1 cellular context compared by ENCODE assay signal in the genomic region with DNA sequence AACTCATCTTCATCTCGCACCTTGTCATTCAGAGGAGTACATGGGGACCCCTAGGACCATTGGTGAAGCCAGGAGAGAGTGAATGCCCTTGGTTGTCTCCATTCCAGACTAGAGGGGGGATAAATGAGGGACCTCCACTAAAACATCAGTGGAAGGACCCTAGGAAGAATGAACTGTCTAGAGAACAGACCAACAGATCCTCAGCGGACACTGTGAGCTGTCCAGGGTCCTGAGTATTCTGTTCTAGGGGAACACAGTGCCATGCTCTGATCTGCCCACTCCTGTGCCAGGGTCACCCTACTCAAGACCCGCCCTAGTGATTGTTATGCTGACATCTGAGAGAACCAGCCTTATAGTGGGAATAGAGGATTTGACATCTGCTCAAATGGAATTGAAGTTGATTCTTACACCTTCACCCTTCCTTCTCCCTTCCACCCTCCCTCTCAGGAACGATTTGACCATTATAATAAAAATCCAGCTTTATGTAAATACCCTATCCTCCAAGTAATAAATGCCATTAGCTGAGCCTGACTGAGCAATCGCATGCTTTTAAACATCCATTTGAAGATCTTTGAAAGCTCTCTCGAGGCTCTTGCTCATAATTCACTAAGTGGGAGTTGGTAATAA.
TF ChIP-seq lines count a peak whose summit lies in the region.

No MANE protein-coding gene starts in this region.

TF ChIP-seq in HepG2, 621 proteins besides CTCF, POLR2A, EP300 and RAD21 (continued from another document and continues in another):
- TF ChIP-seq, protein P1, sequence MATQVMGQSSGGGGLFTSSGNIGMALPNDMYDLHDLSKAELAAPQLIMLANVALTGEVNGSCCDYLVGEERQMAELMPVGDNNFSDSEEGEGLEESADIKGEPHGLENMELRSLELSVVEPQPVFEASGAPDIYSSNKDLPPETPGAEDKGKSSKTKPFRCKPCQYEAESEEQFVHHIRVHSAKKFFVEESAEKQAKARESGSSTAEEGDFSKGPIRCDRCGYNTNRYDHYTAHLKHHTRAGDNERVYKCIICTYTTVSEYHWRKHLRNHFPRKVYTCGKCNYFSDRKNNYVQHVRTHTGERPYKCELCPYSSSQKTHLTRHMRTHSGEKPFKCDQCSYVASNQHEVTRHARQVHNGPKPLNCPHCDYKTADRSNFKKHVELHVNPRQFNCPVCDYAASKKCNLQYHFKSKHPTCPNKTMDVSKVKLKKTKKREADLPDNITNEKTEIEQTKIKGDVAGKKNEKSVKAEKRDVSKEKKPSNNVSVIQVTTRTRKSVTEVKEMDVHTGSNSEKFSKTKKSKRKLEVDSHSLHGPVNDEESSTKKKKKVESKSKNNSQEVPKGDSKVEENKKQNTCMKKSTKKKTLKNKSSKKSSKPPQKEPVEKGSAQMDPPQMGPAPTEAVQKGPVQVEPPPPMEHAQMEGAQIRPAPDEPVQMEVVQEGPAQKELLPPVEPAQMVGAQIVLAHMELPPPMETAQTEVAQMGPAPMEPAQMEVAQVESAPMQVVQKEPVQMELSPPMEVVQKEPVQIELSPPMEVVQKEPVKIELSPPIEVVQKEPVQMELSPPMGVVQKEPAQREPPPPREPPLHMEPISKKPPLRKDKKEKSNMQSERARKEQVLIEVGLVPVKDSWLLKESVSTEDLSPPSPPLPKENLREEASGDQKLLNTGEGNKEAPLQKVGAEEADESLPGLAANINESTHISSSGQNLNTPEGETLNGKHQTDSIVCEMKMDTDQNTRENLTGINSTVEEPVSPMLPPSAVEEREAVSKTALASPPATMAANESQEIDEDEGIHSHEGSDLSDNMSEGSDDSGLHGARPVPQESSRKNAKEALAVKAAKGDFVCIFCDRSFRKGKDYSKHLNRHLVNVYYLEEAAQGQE (IDR thresholded peaks at IDR 0.05; ENCODE audit: borderline replicate concordance in 1 of 2, low read depth in 1 of 2, low read length in 2 of 2), result peak in 1 of 2 experiments; percentile 99
- TF ChIP-seq ZNF234 (CRISPR knock-in tag; conservative IDR thresholded peaks at IDR 0.05), result no peak
- no peak for TF ChIP-seq JUN (CRISPR knock-in tag; IDR thresholded peaks at IDR 0.05)
- TF ChIP-seq, protein P2, sequence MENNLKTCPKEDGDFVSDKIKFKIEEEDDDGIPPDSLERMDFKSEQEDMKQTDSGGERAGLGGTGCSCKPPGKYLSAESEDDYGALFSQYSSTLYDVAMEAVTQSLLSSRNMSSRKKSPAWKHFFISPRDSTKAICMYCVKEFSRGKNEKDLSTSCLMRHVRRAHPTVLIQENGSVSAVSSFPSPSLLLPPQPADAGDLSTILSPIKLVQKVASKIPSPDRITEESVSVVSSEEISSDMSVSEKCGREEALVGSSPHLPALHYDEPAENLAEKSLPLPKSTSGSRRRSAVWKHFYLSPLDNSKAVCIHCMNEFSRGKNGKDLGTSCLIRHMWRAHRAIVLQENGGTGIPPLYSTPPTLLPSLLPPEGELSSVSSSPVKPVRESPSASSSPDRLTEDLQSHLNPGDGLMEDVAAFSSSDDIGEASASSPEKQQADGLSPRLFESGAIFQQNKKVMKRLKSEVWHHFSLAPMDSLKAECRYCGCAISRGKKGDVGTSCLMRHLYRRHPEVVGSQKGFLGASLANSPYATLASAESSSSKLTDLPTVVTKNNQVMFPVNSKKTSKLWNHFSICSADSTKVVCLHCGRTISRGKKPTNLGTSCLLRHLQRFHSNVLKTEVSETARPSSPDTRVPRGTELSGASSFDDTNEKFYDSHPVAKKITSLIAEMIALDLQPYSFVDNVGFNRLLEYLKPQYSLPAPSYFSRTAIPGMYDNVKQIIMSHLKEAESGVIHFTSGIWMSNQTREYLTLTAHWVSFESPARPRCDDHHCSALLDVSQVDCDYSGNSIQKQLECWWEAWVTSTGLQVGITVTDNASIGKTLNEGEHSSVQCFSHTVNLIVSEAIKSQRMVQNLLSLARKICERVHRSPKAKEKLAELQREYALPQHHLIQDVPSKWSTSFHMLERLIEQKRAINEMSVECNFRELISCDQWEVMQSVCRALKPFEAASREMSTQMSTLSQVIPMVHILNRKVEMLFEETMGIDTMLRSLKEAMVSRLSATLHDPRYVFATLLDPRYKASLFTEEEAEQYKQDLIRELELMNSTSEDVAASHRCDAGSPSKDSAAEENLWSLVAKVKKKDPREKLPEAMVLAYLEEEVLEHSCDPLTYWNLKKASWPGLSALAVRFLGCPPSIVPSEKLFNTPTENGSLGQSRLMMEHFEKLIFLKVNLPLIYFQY (CRISPR knock-in tag; IDR thresholded peaks at IDR 0.05; ENCODE audit: borderline replicate concordance), result peak; percentile 76; the same call in 1 of the 2 replicates
- TF ChIP-seq, protein P3, sequence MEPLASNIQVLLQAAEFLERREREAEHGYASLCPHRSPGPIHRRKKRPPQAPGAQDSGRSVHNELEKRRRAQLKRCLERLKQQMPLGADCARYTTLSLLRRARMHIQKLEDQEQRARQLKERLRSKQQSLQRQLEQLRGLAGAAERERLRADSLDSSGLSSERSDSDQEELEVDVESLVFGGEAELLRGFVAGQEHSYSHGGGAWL (CRISPR knock-in tag; IDR thresholded peaks at IDR 0.05), result 0 out of 2 replicates have a peak, but pooled peaks have one; percentile 45
- TF ChIP-seq, protein P4, sequence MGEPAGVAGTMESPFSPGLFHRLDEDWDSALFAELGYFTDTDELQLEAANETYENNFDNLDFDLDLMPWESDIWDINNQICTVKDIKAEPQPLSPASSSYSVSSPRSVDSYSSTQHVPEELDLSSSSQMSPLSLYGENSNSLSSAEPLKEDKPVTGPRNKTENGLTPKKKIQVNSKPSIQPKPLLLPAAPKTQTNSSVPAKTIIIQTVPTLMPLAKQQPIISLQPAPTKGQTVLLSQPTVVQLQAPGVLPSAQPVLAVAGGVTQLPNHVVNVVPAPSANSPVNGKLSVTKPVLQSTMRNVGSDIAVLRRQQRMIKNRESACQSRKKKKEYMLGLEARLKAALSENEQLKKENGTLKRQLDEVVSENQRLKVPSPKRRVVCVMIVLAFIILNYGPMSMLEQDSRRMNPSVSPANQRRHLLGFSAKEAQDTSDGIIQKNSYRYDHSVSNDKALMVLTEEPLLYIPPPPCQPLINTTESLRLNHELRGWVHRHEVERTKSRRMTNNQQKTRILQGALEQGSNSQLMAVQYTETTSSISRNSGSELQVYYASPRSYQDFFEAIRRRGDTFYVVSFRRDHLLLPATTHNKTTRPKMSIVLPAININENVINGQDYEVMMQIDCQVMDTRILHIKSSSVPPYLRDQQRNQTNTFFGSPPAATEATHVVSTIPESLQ (CRISPR knock-in tag; conservative IDR thresholded peaks at IDR 0.05), result no peak
- no peak for TF ChIP-seq ATF1 (CRISPR knock-in tag; IDR thresholded peaks at IDR 0.05)
- TF ChIP-seq ARHGAP35 (CRISPR knock-in tag; IDR thresholded peaks at IDR 0.05; ENCODE audit: borderline replicate concordance), result peak; percentile 41; the same call in 1 of the 2 replicates
- TF ChIP-seq, protein P5, sequence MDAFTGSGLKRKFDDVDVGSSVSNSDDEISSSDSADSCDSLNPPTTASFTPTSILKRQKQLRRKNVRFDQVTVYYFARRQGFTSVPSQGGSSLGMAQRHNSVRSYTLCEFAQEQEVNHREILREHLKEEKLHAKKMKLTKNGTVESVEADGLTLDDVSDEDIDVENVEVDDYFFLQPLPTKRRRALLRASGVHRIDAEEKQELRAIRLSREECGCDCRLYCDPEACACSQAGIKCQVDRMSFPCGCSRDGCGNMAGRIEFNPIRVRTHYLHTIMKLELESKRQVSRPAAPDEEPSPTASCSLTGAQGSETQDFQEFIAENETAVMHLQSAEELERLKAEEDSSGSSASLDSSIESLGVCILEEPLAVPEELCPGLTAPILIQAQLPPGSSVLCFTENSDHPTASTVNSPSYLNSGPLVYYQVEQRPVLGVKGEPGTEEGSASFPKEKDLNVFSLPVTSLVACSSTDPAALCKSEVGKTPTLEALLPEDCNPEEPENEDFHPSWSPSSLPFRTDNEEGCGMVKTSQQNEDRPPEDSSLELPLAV (CRISPR knock-in tag; conservative IDR thresholded peaks at IDR 0.05; ENCODE audit: low read depth), result no peak
- no peak for TF ChIP-seq ZNF75D (CRISPR knock-in tag; IDR thresholded peaks at IDR 0.05; ENCODE audit: borderline replicate concordance)
- TF ChIP-seq, protein P6, sequence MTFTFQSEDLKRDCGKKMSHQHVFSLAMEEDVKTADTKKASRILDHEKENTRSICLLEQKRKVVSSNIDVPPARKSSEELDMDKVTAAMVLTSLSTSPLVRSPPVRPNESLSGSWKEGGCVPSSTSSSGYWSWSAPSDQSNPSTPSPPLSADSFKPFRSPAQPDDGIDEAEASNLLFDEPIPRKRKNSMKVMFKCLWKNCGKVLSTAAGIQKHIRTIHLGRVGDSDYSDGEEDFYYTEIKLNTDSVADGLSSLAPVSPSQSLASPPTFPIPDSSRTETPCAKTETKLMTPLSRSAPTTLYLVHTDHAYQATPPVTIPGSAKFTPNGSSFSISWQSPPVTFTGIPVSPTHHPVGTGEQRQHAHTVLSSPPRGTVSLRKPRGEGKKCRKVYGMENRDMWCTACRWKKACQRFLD (CRISPR knock-in tag; IDR thresholded peaks at IDR 0.05; ENCODE audit: borderline replicate concordance), result no peak
- TF ChIP-seq, protein P7, sequence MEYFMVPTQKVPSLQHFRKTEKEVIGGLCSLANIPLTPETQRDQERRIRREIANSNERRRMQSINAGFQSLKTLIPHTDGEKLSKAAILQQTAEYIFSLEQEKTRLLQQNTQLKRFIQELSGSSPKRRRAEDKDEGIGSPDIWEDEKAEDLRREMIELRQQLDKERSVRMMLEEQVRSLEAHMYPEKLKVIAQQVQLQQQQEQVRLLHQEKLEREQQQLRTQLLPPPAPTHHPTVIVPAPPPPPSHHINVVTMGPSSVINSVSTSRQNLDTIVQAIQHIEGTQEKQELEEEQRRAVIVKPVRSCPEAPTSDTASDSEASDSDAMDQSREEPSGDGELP (IDR thresholded peaks at IDR 0.05; ENCODE audit: borderline replicate concordance, low read depth), result no peak
- TF ChIP-seq, protein P8, sequence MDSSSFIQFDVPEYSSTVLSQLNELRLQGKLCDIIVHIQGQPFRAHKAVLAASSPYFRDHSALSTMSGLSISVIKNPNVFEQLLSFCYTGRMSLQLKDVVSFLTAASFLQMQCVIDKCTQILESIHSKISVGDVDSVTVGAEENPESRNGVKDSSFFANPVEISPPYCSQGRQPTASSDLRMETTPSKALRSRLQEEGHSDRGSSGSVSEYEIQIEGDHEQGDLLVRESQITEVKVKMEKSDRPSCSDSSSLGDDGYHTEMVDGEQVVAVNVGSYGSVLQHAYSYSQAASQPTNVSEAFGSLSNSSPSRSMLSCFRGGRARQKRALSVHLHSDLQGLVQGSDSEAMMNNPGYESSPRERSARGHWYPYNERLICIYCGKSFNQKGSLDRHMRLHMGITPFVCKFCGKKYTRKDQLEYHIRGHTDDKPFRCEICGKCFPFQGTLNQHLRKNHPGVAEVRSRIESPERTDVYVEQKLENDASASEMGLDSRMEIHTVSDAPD (CRISPR knock-in tag; IDR thresholded peaks at IDR 0.05), result no peak
- no peak for TF ChIP-seq ZNF138 (CRISPR knock-in tag; IDR thresholded peaks at IDR 0.05; ENCODE audit: low read depth)
- no peak for TF ChIP-seq ADNP (CRISPR knock-in tag; IDR thresholded peaks at IDR 0.05)
- TF ChIP-seq ZNF20 (CRISPR knock-in tag; IDR thresholded peaks at IDR 0.05), result no peak
- TF ChIP-seq, protein P9, sequence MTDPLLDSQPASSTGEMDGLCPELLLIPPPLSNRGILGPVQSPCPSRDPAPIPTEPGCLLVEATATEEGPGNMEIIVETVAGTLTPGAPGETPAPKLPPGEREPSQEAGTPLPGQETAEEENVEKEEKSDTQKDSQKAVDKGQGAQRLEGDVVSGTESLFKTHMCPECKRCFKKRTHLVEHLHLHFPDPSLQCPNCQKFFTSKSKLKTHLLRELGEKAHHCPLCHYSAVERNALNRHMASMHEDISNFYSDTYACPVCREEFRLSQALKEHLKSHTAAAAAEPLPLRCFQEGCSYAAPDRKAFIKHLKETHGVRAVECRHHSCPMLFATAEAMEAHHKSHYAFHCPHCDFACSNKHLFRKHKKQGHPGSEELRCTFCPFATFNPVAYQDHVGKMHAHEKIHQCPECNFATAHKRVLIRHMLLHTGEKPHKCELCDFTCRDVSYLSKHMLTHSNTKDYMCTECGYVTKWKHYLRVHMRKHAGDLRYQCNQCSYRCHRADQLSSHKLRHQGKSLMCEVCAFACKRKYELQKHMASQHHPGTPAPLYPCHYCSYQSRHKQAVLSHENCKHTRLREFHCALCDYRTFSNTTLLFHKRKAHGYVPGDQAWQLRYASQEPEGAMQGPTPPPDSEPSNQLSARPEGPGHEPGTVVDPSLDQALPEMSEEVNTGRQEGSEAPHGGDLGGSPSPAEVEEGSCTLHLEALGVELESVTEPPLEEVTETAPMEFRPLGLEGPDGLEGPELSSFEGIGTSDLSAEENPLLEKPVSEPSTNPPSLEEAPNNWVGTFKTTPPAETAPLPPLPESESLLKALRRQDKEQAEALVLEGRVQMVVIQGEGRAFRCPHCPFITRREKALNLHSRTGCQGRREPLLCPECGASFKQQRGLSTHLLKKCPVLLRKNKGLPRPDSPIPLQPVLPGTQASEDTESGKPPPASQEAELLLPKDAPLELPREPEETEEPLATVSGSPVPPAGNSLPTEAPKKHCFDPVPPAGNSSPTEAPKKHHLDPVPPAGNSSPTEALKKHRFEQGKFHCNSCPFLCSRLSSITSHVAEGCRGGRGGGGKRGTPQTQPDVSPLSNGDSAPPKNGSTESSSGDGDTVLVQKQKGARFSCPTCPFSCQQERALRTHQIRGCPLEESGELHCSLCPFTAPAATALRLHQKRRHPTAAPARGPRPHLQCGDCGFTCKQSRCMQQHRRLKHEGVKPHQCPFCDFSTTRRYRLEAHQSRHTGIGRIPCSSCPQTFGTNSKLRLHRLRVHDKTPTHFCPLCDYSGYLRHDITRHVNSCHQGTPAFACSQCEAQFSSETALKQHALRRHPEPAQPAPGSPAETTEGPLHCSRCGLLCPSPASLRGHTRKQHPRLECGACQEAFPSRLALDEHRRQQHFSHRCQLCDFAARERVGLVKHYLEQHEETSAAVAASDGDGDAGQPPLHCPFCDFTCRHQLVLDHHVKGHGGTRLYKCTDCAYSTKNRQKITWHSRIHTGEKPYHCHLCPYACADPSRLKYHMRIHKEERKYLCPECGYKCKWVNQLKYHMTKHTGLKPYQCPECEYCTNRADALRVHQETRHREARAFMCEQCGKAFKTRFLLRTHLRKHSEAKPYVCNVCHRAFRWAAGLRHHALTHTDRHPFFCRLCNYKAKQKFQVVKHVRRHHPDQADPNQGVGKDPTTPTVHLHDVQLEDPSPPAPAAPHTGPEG (CRISPR knock-in tag; IDR thresholded peaks at IDR 0.05), result peak; percentile 51; the same call in 1 of the 2 replicates
- TF ChIP-seq PHF21A (CRISPR knock-in tag; IDR thresholded peaks at IDR 0.05), result no peak
- peak; percentile 60; the same call in 1 of the 2 replicates for TF ChIP-seq YEATS2 (CRISPR knock-in tag; IDR thresholded peaks at IDR 0.05; ENCODE audit: borderline replicate concordance)
- TF ChIP-seq CEBPG (CRISPR knock-in tag; IDR thresholded peaks at IDR 0.05), result no peak
- no peak; the same call in 1 of the 2 replicates for TF ChIP-seq SMYD3 (CRISPR knock-in tag; IDR thresholded peaks at IDR 0.05)
- TF ChIP-seq SRSF1 (optimal IDR thresholded peaks at IDR 0.05; ENCODE audit: low read depth, low read length), result no peak
- TF ChIP-seq ZNF446 (CRISPR knock-in tag; IDR thresholded peaks at IDR 0.05), result no peak; the same call in 1 of the 2 replicates
- TF ChIP-seq HDAC6 (IDR thresholded peaks at IDR 0.05; ENCODE audit: low read depth, low read length), result no peak
- no peak for TF ChIP-seq ZNF333 (CRISPR knock-in tag; IDR thresholded peaks at IDR 0.05; ENCODE audit: borderline replicate concordance)
- no peak for TF ChIP-seq ZSCAN29 (CRISPR knock-in tag; conservative IDR thresholded peaks at IDR 0.05)
- no peak for TF ChIP-seq KAT7 (CRISPR knock-in tag; IDR thresholded peaks at IDR 0.05; ENCODE audit: borderline replicate concordance)
- 0 out of 2 replicates have a peak, but pooled peaks have one; percentile 41 for TF ChIP-seq KDM2A (CRISPR knock-in tag; IDR thresholded peaks at IDR 0.05; ENCODE audit: borderline replicate concordance, low read depth)
- TF ChIP-seq SUZ12 (IDR thresholded peaks at IDR 0.05; ENCODE audit: low read depth, low read length), result no peak
- no peak for TF ChIP-seq FOXA1 (IDR thresholded peaks at IDR 0.05)
- TF ChIP-seq FOXA1 (CRISPR knock-in tag; IDR thresholded peaks at IDR 0.05), result no peak
